Comparison of ENCODE assay signal across 8 cellular contexts in genomic region chr1:34162852-34163766, GRCh38. TPM values are rescaled to one million over a fixed set of nuclear protein-coding genes. Genes with fewer than 3 reads are reported as not detected.
DNase-seq lines count a peak whose midpoint lies in the region; ATAC-seq and TF ChIP-seq lines count a peak whose summit lies in the region.

No MANE protein-coding gene starts in this region.

- H3K9me3 ChIP-seq in ascending aorta (no peaks in the 10 kb centered on the region), hepatocyte (ENCODE audit: low read depth) (no peaks in the 10 kb centered on the region)

- intact Hi-C loops in ascending aorta (cut with DNase I), result loop anchor here (1.0 to 5.0 kb wide), 5 partner anchors 178 to 530 kb away; no protein-coding TSS in a partner anchor

- WGBS in hepatocyte (ENCODE audit: low lambda C conversion rate, missing lambda C conversion rate), result 3% methylated on average over 46 of the region's 46 CpGs

- DNase-seq in EL (peak; percentile 76), NCI-H2227 treated with DMSO at 0.1 percent for 48 hours (lab: John Stamatoyannopoulos, UW) (peak; percentile 69), ascending aorta (ENCODE audit: low spot score in 2 of 2) (peak; percentile 47 to 88), hepatocyte (ENCODE audit: low spot score) (peak; percentile 92), HPDE6-E6E7 (ENCODE audit: extremely low spot score) (no peak), COLO829 (ENCODE audit: low spot score) (no peak)

- peak overlapping the region; percentile 96 for H3K4me2 ChIP-seq in hepatocyte

- peaks cover 3 to 28% of the 10 kb centered on the region in 2 donors for H3K4me1 ChIP-seq in ascending aorta
- peaks cover 20% of the 10 kb centered on the region for H3K4me1 ChIP-seq in hepatocyte (ENCODE audit: insufficient read depth)
- H3K4me1 ChIP-seq in rectal smooth muscle tissue (ENCODE audit: control insufficient read depth, insufficient read depth, low read length), result peaks cover 7% of the 10 kb centered on the region

- H3K9me2 ChIP-seq in hepatocyte (replicated peaks; ENCODE audit: insufficient read depth), result no peaks in the 10 kb centered on the region

- peak; percentile 52 to 92 (median 80) for TF ChIP-seq CTCF in ascending aorta (IDR thresholded peaks at IDR 0.05)
- peak; percentile 66 for TF ChIP-seq CTCF in hepatocyte (IDR thresholded peaks at IDR 0.05; ENCODE audit: poor library complexity)

- no peaks in the 10 kb centered on the region for H4K20me1 ChIP-seq in hepatocyte (ENCODE audit: insufficient read depth, poor library complexity, severe bottlenecking)

- H3K9ac ChIP-seq in rectal smooth muscle tissue (ENCODE audit: low read length), result no peak overlapping the region

- H3K4me3 ChIP-seq in ascending aorta (peak overlapping the region; percentile 57 to 59), hepatocyte (peak overlapping the region; percentile 33), rectal smooth muscle tissue (ENCODE audit: low read length) (peak overlapping the region; percentile 50)

- H3K27ac ChIP-seq in ascending aorta, result peak overlapping the region; percentile 29 to 63
- no peak overlapping the region for H3K27ac ChIP-seq in hepatocyte
- H3K27ac ChIP-seq in rectal smooth muscle tissue (ENCODE audit: low read depth, low read length), result no peak overlapping the region

- H2AFZ ChIP-seq in hepatocyte, result peak overlapping the region; percentile 65

- peak; percentile 46 for ATAC-seq in GM21825 (IDR thresholded peaks at IDR 0.05; ENCODE audit: unreplicated experiment)

- H3K36me3 ChIP-seq in ascending aorta (no peaks in the 10 kb centered on the region), hepatocyte (replicated peaks; ENCODE audit: insufficient read depth, low read depth) (no peaks in the 10 kb centered on the region), rectal smooth muscle tissue (ENCODE audit: control insufficient read depth, insufficient read depth, low read length) (no peaks in the 10 kb centered on the region)

- H3K27me3 ChIP-seq in ascending aorta (peaks cover 8% of the 10 kb centered on the region), hepatocyte (peaks cover 84% of the 10 kb centered on the region), rectal smooth muscle tissue (ENCODE audit: control insufficient read depth, insufficient read depth, low read length) (peaks cover 24% of the 10 kb centered on the region)

- no peaks in the 10 kb centered on the region for H3K79me2 ChIP-seq in hepatocyte

RNA-seq across cellular contexts. Expression of gene CSMD2, which starts 1.9 kb away (rescaled TPM):
- total RNA-seq in ascending aorta (10.9 TPM), hepatocyte (0.12 and 0.37 TPM in 2 replicates)
- 0.04 and 0.10 TPM in 2 replicates for polyA plus RNA-seq in hepatocyte

RNA-seq across cellular contexts. Expression of gene C1orf94, which starts 13.6 kb away (rescaled TPM):
- not detected for total RNA-seq in ascending aorta
- not detected in 2 replicates for total RNA-seq in hepatocyte
- not detected in 2 replicates for polyA plus RNA-seq in hepatocyte

Comparison
In these comparisons a context has a peak if more than half of its experiments do, and no peak if none do; other contexts are left out.
1. DNase-seq: peak in EL (single experiment), NCI-H2227 treated with DMSO at 0.1 percent for 48 hours (single experiment), ascending aorta (2 of 2) and hepatocyte (single experiment); none in HPDE6-E6E7 (single experiment) and COLO829 (single experiment).
2. H3K27ac ChIP-seq: peak in ascending aorta (2 of 2); none in hepatocyte (single experiment) and rectal smooth muscle tissue (single experiment).
3. Peak in every context shown above with its lines, with median percentiles within 50 percentile points of each other: H3K4me3 ChIP-seq.